In genomic region chr1:203650012-203650836, GRCh38 we compare ENCODE assay signal across 1 cellular context.
TF ChIP-seq lines count a peak whose summit lies in the region.

No MANE protein-coding gene starts in this region.

TF ChIP-seq in Ishikawa, 13 proteins besides CTCF, POLR2A, EP300 and RAD21 (continued from another document):
- peak; percentile 81 for TF ChIP-seq ZBTB7A (IDR thresholded peaks at IDR 0.05; ENCODE audit: low read depth)
- TF ChIP-seq TCF12 (IDR thresholded peaks at IDR 0.05; ENCODE audit: low read depth) = no peak
- TF ChIP-seq NFIC (IDR thresholded peaks at IDR 0.05) = no peak
TF ChIP-seq in Ishikawa: peak in this region for 3.
